ENCODE assay signal across 2 cellular contexts in genomic region chr2:37324786-37325624, GRCh38.
TF ChIP-seq lines count a peak whose summit lies in the region.

Gene PRKD3, minus strand, starts transcription at chr2:37324833. Its CDS starts 8,309 bp downstream, at chr2:37316524.

TF ChIP-seq in GM23338, 12 proteins besides CTCF, POLR2A, EP300 and RAD21 (continued from another document):
- TF ChIP-seq ZNF462 (CRISPR knock-in tag; IDR thresholded peaks at IDR 0.05) (no peak), JUNB (IDR thresholded peaks at IDR 0.05; ENCODE audit: unreplicated experiment) (no peak), REST (IDR thresholded peaks at IDR 0.05; ENCODE audit: unreplicated experiment) (no peak), CREB1 (CRISPR knock-in tag; IDR thresholded peaks at IDR 0.05; ENCODE audit: low read depth) (no peak), EZH2 (IDR thresholded peaks at IDR 0.05; ENCODE audit: low read depth, unreplicated experiment) (peak; percentile 54), ETS1 (IDR thresholded peaks at IDR 0.05) (no peak; the same call in 1 of the 2 replicates), ZNF114 (CRISPR knock-in tag; IDR thresholded peaks at IDR 0.05) (no peak), ZNF331 (CRISPR knock-in tag; IDR thresholded peaks at IDR 0.05; ENCODE audit: low read depth) (no peak)

TF ChIP-seq in K562, 482 proteins besides CTCF, POLR2A, EP300 and RAD21 (continued from another document and continues in another):
- TF ChIP-seq ZNF277 (CRISPR knock-in tag; IDR thresholded peaks at IDR 0.05; ENCODE audit: borderline replicate concordance): no peak
- TF ChIP-seq SP2 (IDR thresholded peaks at IDR 0.05; ENCODE audit: extremely low read depth, low read depth, low read length, poor library complexity, severe bottlenecking): no peak
- no peak for TF ChIP-seq ZNF311 (CRISPR knock-in tag; IDR thresholded peaks at IDR 0.05)
- TF ChIP-seq ELF2 (CRISPR knock-in tag; IDR thresholded peaks at IDR 0.05): no peak
- TF ChIP-seq ELK3 (CRISPR knock-in tag; IDR thresholded peaks at IDR 0.05): no peak
- no peak for TF ChIP-seq USF1 (CRISPR knock-in tag; IDR thresholded peaks at IDR 0.05)
- TF ChIP-seq MEF2A (IDR thresholded peaks at IDR 0.05; ENCODE audit: control insufficient read depth, low read depth, low read length): no peak
- TF ChIP-seq ZNF395 (CRISPR knock-in tag; IDR thresholded peaks at IDR 0.05): no peak
- TF ChIP-seq ZNF121 (CRISPR knock-in tag; conservative IDR thresholded peaks at IDR 0.05): 0 out of 2 replicates have a peak, but pooled peaks have one; percentile 12
- peak; percentile 86; the same call in 1 of the 2 replicates for TF ChIP-seq FOXP4 (CRISPR knock-in tag; IDR thresholded peaks at IDR 0.05; ENCODE audit: borderline replicate concordance)
- TF ChIP-seq ZNF253 (CRISPR knock-in tag; conservative IDR thresholded peaks at IDR 0.05): no peak
- TF ChIP-seq RERE (CRISPR knock-in tag; IDR thresholded peaks at IDR 0.05; ENCODE audit: borderline replicate concordance): no peak
- TF ChIP-seq E2F3 (CRISPR knock-in tag; IDR thresholded peaks at IDR 0.05): no peak
- no peak for TF ChIP-seq ZNF778 (CRISPR knock-in tag; IDR thresholded peaks at IDR 0.05)
- TF ChIP-seq HMGXB4 (CRISPR knock-in tag; IDR thresholded peaks at IDR 0.05): no peak
- TF ChIP-seq SMARCE1 (IDR thresholded peaks at IDR 0.05): no peak
- TF ChIP-seq MYBL2 (IDR thresholded peaks at IDR 0.05; ENCODE audit: low read depth): no peak
- TF ChIP-seq MYBL2 (CRISPR knock-in tag; IDR thresholded peaks at IDR 0.05; ENCODE audit: borderline replicate concordance): no peak
- TF ChIP-seq HDAC8 (tag; IDR thresholded peaks at IDR 0.05): peak; percentile 54; the same call in 1 of the 2 replicates
- no peak for TF ChIP-seq ARHGAP35 (IDR thresholded peaks at IDR 0.05; ENCODE audit: partially characterized antibody)
- no peak for TF ChIP-seq FOXK2 (conservative IDR thresholded peaks at IDR 0.05 in 1 of 2, IDR thresholded peaks at IDR 0.05 in 1 of 2; ENCODE audit: low read depth in 2 of 2)
- TF ChIP-seq MAFG (tag; conservative IDR thresholded peaks at IDR 0.05): no peak
- no peak for TF ChIP-seq ZNF146 (CRISPR knock-in tag; IDR thresholded peaks at IDR 0.05; ENCODE audit: unreplicated experiment)
- no peak for TF ChIP-seq JUNB (CRISPR knock-in tag; conservative IDR thresholded peaks at IDR 0.05)
- TF ChIP-seq MCM3 (IDR thresholded peaks at IDR 0.05): no peak
- TF ChIP-seq ZNF263 (CRISPR knock-in tag; IDR thresholded peaks at IDR 0.05; ENCODE audit: borderline replicate concordance): no peak
- no peak for TF ChIP-seq PURB (CRISPR knock-in tag; IDR thresholded peaks at IDR 0.05; ENCODE audit: low read depth)
- no peak for TF ChIP-seq PKNOX1 (IDR thresholded peaks at IDR 0.05)
- TF ChIP-seq ZNF384 (IDR thresholded peaks at IDR 0.05; ENCODE audit: low read depth, low read length): no peak
- TF ChIP-seq PRDM10 (IDR thresholded peaks at IDR 0.05; ENCODE audit: partially characterized antibody): no peak
- no peak for TF ChIP-seq KAT8 (IDR thresholded peaks at IDR 0.05; ENCODE audit: low read depth)
- TF ChIP-seq ZNF695 (CRISPR knock-in tag; IDR thresholded peaks at IDR 0.05): no peak
- TF ChIP-seq ETV6 (IDR thresholded peaks at IDR 0.05; ENCODE audit: borderline replicate concordance in 1 of 2, low read depth in 2 of 2, low read length in 1 of 2): no peak
- peak; percentile 83 for TF ChIP-seq ETV6 (CRISPR knock-in tag; IDR thresholded peaks at IDR 0.05; ENCODE audit: borderline replicate concordance)
- 0 out of 2 replicates have a peak, but pooled peaks have one; percentile 13 for TF ChIP-seq KDM2B (CRISPR knock-in tag; IDR thresholded peaks at IDR 0.05)
- TF ChIP-seq ZBTB1 (CRISPR knock-in tag; IDR thresholded peaks at IDR 0.05; ENCODE audit: borderline replicate concordance, low read depth): peak; percentile 76; the same call in 1 of the 2 replicates
- no peak for TF ChIP-seq THAP7 (CRISPR knock-in tag; IDR thresholded peaks at IDR 0.05)
- no peak for TF ChIP-seq ZKSCAN8 (CRISPR knock-in tag; IDR thresholded peaks at IDR 0.05)
- TF ChIP-seq EHMT2 (IDR thresholded peaks at IDR 0.05): no peak
